In the genomic region with DNA sequence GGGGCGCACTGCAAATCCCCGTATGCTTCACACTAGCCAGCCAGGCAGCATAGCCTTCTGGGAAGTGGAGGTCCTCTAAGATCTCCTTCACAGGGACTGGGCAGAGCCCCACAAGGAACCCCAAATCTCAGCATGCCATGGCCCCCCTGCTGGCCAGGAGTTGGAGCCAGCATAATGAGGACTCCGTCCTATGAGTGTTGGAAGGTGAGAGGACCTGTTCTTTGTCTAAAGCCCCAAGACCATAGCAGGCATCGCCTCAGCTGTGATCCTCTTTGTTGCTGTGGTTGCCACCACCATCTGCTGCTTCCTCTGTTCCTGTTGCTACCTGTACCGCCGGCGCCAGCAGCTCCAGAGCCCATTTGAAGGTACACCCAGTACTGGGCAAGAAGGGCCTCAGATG, we compare ENCODE assay signal across 20 cellular contexts. TPM values are rescaled to one million over a fixed set of nuclear protein-coding genes. Genes with fewer than 3 reads are reported as not detected.
DNase-seq lines count a peak whose midpoint lies in the region; ATAC-seq and TF ChIP-seq lines count a peak whose summit lies in the region.
"Had no signal": no experiment of that assay in that cellular context is flagged by ENCODE, and none has a peak within 500 bp of the region (broad histone marks: within the 10 kb centered on the region; RNA-seq: fewer than 3 reads in every experiment).

No MANE protein-coding gene starts in this region.

- H3K4me3 ChIP-seq in H7 (ENCODE audit: insufficient read depth, low read depth, low read length) (no peak overlapping the region), adipocyte (ENCODE audit: low read length) (peak overlapping the region; percentile 85), hepatocyte (no peak overlapping the region), smooth muscle cell (no peak overlapping the region)
- H3K4me3 ChIP-seq: K562, MG63, right lobe of liver had no signal

- H3K4me1 ChIP-seq in adipocyte (ENCODE audit: control insufficient read depth, insufficient read depth, low read length) (peaks cover 28% of the 10 kb centered on the region), hepatocyte (ENCODE audit: insufficient read depth) (peaks cover 9% of the 10 kb centered on the region), smooth muscle cell (ENCODE audit: low read depth) (peaks cover 8% of the 10 kb centered on the region)

- peaks cover 20% of the 10 kb centered on the region; the same call in 1 of the 2 replicates for H3K27me3 ChIP-seq in H7 (ENCODE audit: control insufficient read depth, insufficient read depth, low read length)
- no peaks in the 10 kb centered on the region for H3K27me3 ChIP-seq in adipocyte (replicated peaks; ENCODE audit: control insufficient read depth, insufficient read depth, low read length)
- no peaks in the 10 kb centered on the region for H3K27me3 ChIP-seq in hepatocyte
- H3K27me3 ChIP-seq in smooth muscle cell (ENCODE audit: low read depth) = no peaks in the 10 kb centered on the region
- H3K27me3 ChIP-seq: adrenal gland, MG63, right lobe of liver had no signal

- H3K27ac Mint-ChIP-seq in activated CD8-positive, alpha-beta memory T cell treated with anti-CD3 and anti-CD28 coated beads, Interleukin-2, amount 10 ng/mL, durations not matched to agents 7 days and 5 days = no peak overlapping the region
- H3K27ac Mint-ChIP-seq: CD8-positive, alpha-beta T cell had no signal

- H3K9ac ChIP-seq in adipocyte (ENCODE audit: low read length) (no peak overlapping the region), smooth muscle cell (ENCODE audit: low read depth) (no peak overlapping the region)

- H3K27ac ChIP-seq in hepatocyte = no peak overlapping the region
- no peak overlapping the region for H3K27ac ChIP-seq in smooth muscle cell (ENCODE audit: low read depth)
- H3K27ac ChIP-seq: epithelial cell of prostate, lower lobe of right lung, right lobe of liver had no signal

- H3K79me2 ChIP-seq in hepatocyte (no peaks in the 10 kb centered on the region), smooth muscle cell (ENCODE audit: low read depth) (no peaks in the 10 kb centered on the region)

- WGBS in hepatocyte (ENCODE audit: low lambda C conversion rate, missing lambda C conversion rate) = 96% methylated on average over 7 of the region's 7 CpGs
- 96% methylated on average over 7 of the region's 7 CpGs for WGBS in smooth muscle cell (ENCODE audit: low lambda C conversion rate)

- H3K9me3 ChIP-seq in adipocyte (ENCODE audit: control insufficient read depth, low read length) (no peaks in the 10 kb centered on the region), hepatocyte (ENCODE audit: low read depth) (no peaks in the 10 kb centered on the region), smooth muscle cell (replicated peaks; ENCODE audit: low read depth) (no peaks in the 10 kb centered on the region)
- H3K9me3 ChIP-seq: adrenal gland, lower lobe of right lung, MG63, right lobe of liver had no signal

- DNase-seq in H7 (peak; percentile 19), adipocyte (ENCODE audit: low read depth) (no peak), hepatocyte (ENCODE audit: low spot score) (no peak), smooth muscle cell (lab: John Stamatoyannopoulos, UW; ENCODE audit: unreplicated experiment) (no peak), omental fat pad (ENCODE audit: low spot score) (no peak)
- DNase-seq in stimulated activated CD8-positive, alpha-beta memory T cell treated with anti-CD3 and anti-CD28 coated beads, Interleukin-4, amount 100 ng/mL, for 48 hours = no peak
- no peak for DNase-seq in activated CD8-positive, alpha-beta memory T cell treated with anti-CD3 and anti-CD28 coated beads, Interleukin-2, amount 10 ng/mL, durations not matched to agents 7 days and 5 days
- DNase-seq: activated gamma-delta T cell; CD8-positive, alpha-beta T cell; DMS153; lower lobe of right lung; MG63; NCI-H146; NCI-H510A treated with DMSO at 0.1 percent for 48 hours; right lobe of liver had no signal

- H3K4me1 Mint-ChIP-seq in activated CD8-positive, alpha-beta memory T cell treated with anti-CD3 and anti-CD28 coated beads, Interleukin-2, amount 10 ng/mL, durations not matched to agents 7 days and 5 days = peaks cover 2% of the 10 kb centered on the region

- no peak overlapping the region for H3K4me3 Mint-ChIP-seq in activated CD8-positive, alpha-beta memory T cell treated with anti-CD3 and anti-CD28 coated beads, Interleukin-2, amount 10 ng/mL, durations not matched to agents 7 days and 5 days

- no peaks in the 10 kb centered on the region for H3K36me3 Mint-ChIP-seq in activated CD8-positive, alpha-beta memory T cell treated with anti-CD3 and anti-CD28 coated beads, Interleukin-2, amount 10 ng/mL, durations not matched to agents 7 days and 5 days
- H3K36me3 Mint-ChIP-seq: CD8-positive, alpha-beta T cell had no signal

- H4K20me1 ChIP-seq in hepatocyte (ENCODE audit: insufficient read depth, poor library complexity, severe bottlenecking) = no peaks in the 10 kb centered on the region
- H4K20me1 ChIP-seq in smooth muscle cell (ENCODE audit: low read depth) = no peaks in the 10 kb centered on the region

- H3K9me3 Mint-ChIP-seq in activated CD8-positive, alpha-beta memory T cell treated with anti-CD3 and anti-CD28 coated beads, Interleukin-2, amount 10 ng/mL, durations not matched to agents 7 days and 5 days (ENCODE audit: low read depth) = no peaks in the 10 kb centered on the region
- H3K9me3 Mint-ChIP-seq: CD8-positive, alpha-beta T cell had no signal

- peaks cover 53% of the 10 kb centered on the region for H3K27me3 Mint-ChIP-seq in activated CD8-positive, alpha-beta memory T cell treated with anti-CD3 and anti-CD28 coated beads, Interleukin-2, amount 10 ng/mL, durations not matched to agents 7 days and 5 days

- H3K4me2 ChIP-seq in hepatocyte = peak overlapping the region; percentile 89
- peak overlapping the region; percentile 98 for H3K4me2 ChIP-seq in smooth muscle cell

- no peaks in the 10 kb centered on the region for H3K9me2 ChIP-seq in hepatocyte (replicated peaks; ENCODE audit: insufficient read depth)

- H3K36me3 ChIP-seq in H7 (replicated peaks; ENCODE audit: control insufficient read depth, insufficient read depth, low read length) = no peaks in the 10 kb centered on the region
- H3K36me3 ChIP-seq in adipocyte (ENCODE audit: control insufficient read depth, insufficient read depth, low read length, severe bottlenecking) = peaks cover 2% of the 10 kb centered on the region
- H3K36me3 ChIP-seq in hepatocyte (replicated peaks; ENCODE audit: insufficient read depth, low read depth) = no peaks in the 10 kb centered on the region
- no peaks in the 10 kb centered on the region for H3K36me3 ChIP-seq in smooth muscle cell (ENCODE audit: low read depth)
- H3K36me3 ChIP-seq: adrenal gland, lower lobe of right lung, right lobe of liver had no signal

- ATAC-seq in activated CD8-positive, alpha-beta memory T cell treated with anti-CD3 and anti-CD28 coated beads, Interleukin-2, amount 10 ng/mL, durations not matched to agents 7 days and 5 days = no peak
- ATAC-seq in omental fat pad (ENCODE audit: low FRiP score) = no peak
- ATAC-seq: CD8-positive, alpha-beta T cell; HCT116; K562; lower lobe of right lung; right lobe of liver had no signal

- no peak for TF ChIP-seq CTCF in hepatocyte (IDR thresholded peaks at IDR 0.05; ENCODE audit: poor library complexity)
- no peak for TF ChIP-seq CTCF in smooth muscle cell (IDR thresholded peaks at IDR 0.05; ENCODE audit: borderline replicate concordance, insufficient read depth, poor library complexity, severe bottlenecking)
- TF ChIP-seq CTCF in omental fat pad (IDR thresholded peaks at IDR 0.05) = no peak

- CTCF ChIA-PET in activated CD8-positive, alpha-beta memory T cell treated with anti-CD3 and anti-CD28 coated beads, Interleukin-2, amount 10 ng/mL, durations not matched to agents 7 days and 5 days (lab: Charles Lee) = interaction anchor here (1.1 to 1.5 kb wide), 4 partner anchors 12 to 119 kb away, joined by 3 to 7 read pairs (median 4); no protein-coding TSS in a partner anchor

- H2AFZ ChIP-seq in hepatocyte = no peak overlapping the region
- H2AFZ ChIP-seq in smooth muscle cell (ENCODE audit: low read depth) = no peak overlapping the region

- H3F3A ChIP-seq in smooth muscle cell (ENCODE audit: low read depth) = no peaks in the 10 kb centered on the region

RNA-seq across cellular contexts. Expression of gene SHISA4, which starts 1.5 kb away (rescaled TPM):
- total RNA-seq in H7 (2014; rRNA removed; shearing (Covaris generic)) = 3.7 and 6.1 TPM in 2 replicates
- total RNA-seq in hepatocyte = 9.6 and 10.2 TPM in 2 replicates
- 24.0 and 31.2 TPM in 2 replicates for polyA plus RNA-seq in hepatocyte
- 23.1 and 30.1 TPM in 2 replicates for total RNA-seq in smooth muscle cell
- polyA plus RNA-seq in smooth muscle cell = 64.4 and 73.5 TPM in 2 replicates
- under 1 TPM; 0.32 to 0.54 TPM for total RNA-seq in activated CD8-positive, alpha-beta memory T cell treated with anti-CD3 and anti-CD28 coated beads, Interleukin-2, amount 10 ng/mL, durations not matched to agents 7 days and 5 days
- total RNA-seq in omental fat pad = 10 to 100 TPM; 11.0 to 23.3 (median 13.0) TPM
- total RNA-seq: CD8-positive, alpha-beta T cell had no signal

RNA-seq across cellular contexts. Expression of gene LMOD1, which starts 56.1 kb away (rescaled TPM):
- total RNA-seq in H7 (2014; rRNA removed; shearing (Covaris generic)) = 0.42 and 0.48 TPM in 2 replicates
- total RNA-seq in hepatocyte = 8.6 and 8.7 TPM in 2 replicates
- 6.4 and 9.0 TPM in 2 replicates for polyA plus RNA-seq in hepatocyte
- 4.0 and 6.5 TPM in 2 replicates for total RNA-seq in smooth muscle cell
- polyA plus RNA-seq in smooth muscle cell = 5.6 and 6.2 TPM in 2 replicates
- not detected for total RNA-seq in activated CD8-positive, alpha-beta memory T cell treated with anti-CD3 and anti-CD28 coated beads, Interleukin-2, amount 10 ng/mL, durations not matched to agents 7 days and 5 days
- 100 to 1,000 TPM in 1 of 4 donors, 10 to 100 TPM in 3; 30.2 to 124 (median 35.8) TPM for total RNA-seq in omental fat pad
- total RNA-seq: CD8-positive, alpha-beta T cell had no signal
- polyA plus RNA-seq: keratinocyte had no signal
